In genomic region chr5:59040007-59040803, GRCh38 we compare ENCODE assay signal across 8 cellular contexts.
DNase-seq lines count a peak whose midpoint lies in the region; ATAC-seq, FAIRE-seq and TF ChIP-seq lines count a peak whose summit lies in the region.

No MANE protein-coding gene starts in this region.

- no peak for ATAC-seq in GM18505 (IDR thresholded peaks at IDR 0.05; ENCODE audit: unreplicated experiment)

- peak overlapping the region; percentile 96 for H3K27ac Mint-ChIP-seq in activated T-cell treated with anti-CD3 and anti-CD28 coated beads, Interleukin-2, amount 50 U/mL, for 24 hours

- TF ChIP-seq CTCF in kidney (IDR thresholded peaks at IDR 0.05; ENCODE audit: borderline replicate concordance, extremely low read depth, insufficient read depth): no peak

- peaks cover 38% of the 10 kb centered on the region for H3K36me3 Mint-ChIP-seq in activated T-cell treated with anti-CD3 and anti-CD28 coated beads, Interleukin-2, amount 50 U/mL, for 24 hours (ENCODE audit: low read depth)

- peak overlapping the region; percentile 84 for H3K4me3 Mint-ChIP-seq in activated T-cell treated with anti-CD3 and anti-CD28 coated beads, Interleukin-2, amount 50 U/mL, for 24 hours

- H3K27me3 ChIP-seq in adipocyte (replicated peaks; ENCODE audit: control insufficient read depth, insufficient read depth, low read length) (no peaks in the 10 kb centered on the region), thymus (ENCODE audit: control insufficient read depth, insufficient read depth) (no peaks in the 10 kb centered on the region)

- no peaks in the 10 kb centered on the region for H3K9me3 ChIP-seq in adipocyte (ENCODE audit: control insufficient read depth, low read length)
- H3K9me3 ChIP-seq in kidney (ENCODE audit: control insufficient read depth in 1 of 2, low read length in 2 of 2): no peaks in the 10 kb centered on the region
- no peaks in the 10 kb centered on the region for H3K9me3 ChIP-seq in thymus (ENCODE audit: control insufficient read depth)

- DNase-seq in activated T-cell treated with anti-CD3 and anti-CD28 coated beads, Interleukin-2, amount 50 U/mL, for 24 hours: no peak
- DNase-seq in activated T-cell treated with anti-CD3 and anti-CD28 coated beads for 4 hours (no peak), adipocyte (ENCODE audit: low read depth) (no peak), kidney (no peak), NCI-H1930 (lab: John Stamatoyannopoulos, UW) (no peak), kidney tubule cell (ENCODE audit: low spot score) (no peak)

- H3K4me3 ChIP-seq in adipocyte (ENCODE audit: low read length) (peak overlapping the region; percentile 92), kidney (ENCODE audit: low read length in 2 of 2) (peak overlapping the region; percentile 28 to 50), thymus (ENCODE audit: low read length) (peak overlapping the region; percentile 89)

- WGBS in thymus: 23% methylated on average over 14 of the region's 14 CpGs

- no peak overlapping the region for H3K27ac ChIP-seq in kidney (ENCODE audit: low read depth in 2 of 2, low read length in 2 of 2)
- peak overlapping the region; percentile 96 for H3K27ac ChIP-seq in thymus (ENCODE audit: low read depth)

- H3K27me3 Mint-ChIP-seq in activated T-cell treated with anti-CD3 and anti-CD28 coated beads, Interleukin-2, amount 50 U/mL, for 24 hours: no peaks in the 10 kb centered on the region

- no peak for TF ChIP-seq POLR2A in GM18505 (IDR thresholded peaks at IDR 0.05; ENCODE audit: borderline replicate concordance, extremely low read depth, insufficient read depth, insufficient read length)

- no peaks in the 10 kb centered on the region for H3K9me3 Mint-ChIP-seq in activated T-cell treated with anti-CD3 and anti-CD28 coated beads, Interleukin-2, amount 50 U/mL, for 24 hours

- FAIRE-seq in kidney (lab: Jason Lieb, UNC): no peak

- H3K4me1 ChIP-seq in adipocyte (ENCODE audit: control insufficient read depth, insufficient read depth, low read length): peaks cover 49% of the 10 kb centered on the region
- H3K4me1 ChIP-seq in kidney (ENCODE audit: control insufficient read depth in 1 of 2, insufficient read depth in 1 of 2, low read depth in 1 of 2, low read length in 2 of 2): no peaks in the 10 kb centered on the region
- H3K4me1 ChIP-seq in thymus (ENCODE audit: control insufficient read depth, insufficient read depth, low read length): peaks cover 2% of the 10 kb centered on the region

- intact Hi-C loops in kidney (cut with DNase I): no loop called here

- H3K4me1 Mint-ChIP-seq in activated T-cell treated with anti-CD3 and anti-CD28 coated beads, Interleukin-2, amount 50 U/mL, for 24 hours (ENCODE audit: low read depth): peaks cover 54% of the 10 kb centered on the region

- H3K9ac ChIP-seq in adipocyte (ENCODE audit: low read length) (peak overlapping the region; percentile 89), kidney (ENCODE audit: low read length in 2 of 2) (no peak overlapping the region)

- H3K36me3 ChIP-seq in adipocyte (ENCODE audit: control insufficient read depth, insufficient read depth, low read length, severe bottlenecking) (no peaks in the 10 kb centered on the region), kidney (ENCODE audit: control insufficient read depth in 1 of 2, insufficient read depth in 2 of 2, low read length in 2 of 2) (no peaks in the 10 kb centered on the region), thymus (ENCODE audit: control insufficient read depth, insufficient read depth) (no peaks in the 10 kb centered on the region)

Comparison
In these comparisons a context has a peak if more than half of its experiments do, and no peak if none do; other contexts are left out.
1. H3K4me3 ChIP-seq: peak in every context shown above with its lines; median percentile 92 in adipocyte; 89 in thymus; 39 in kidney.